ENCODE assay signal across 8 cellular contexts in the genomic region with DNA sequence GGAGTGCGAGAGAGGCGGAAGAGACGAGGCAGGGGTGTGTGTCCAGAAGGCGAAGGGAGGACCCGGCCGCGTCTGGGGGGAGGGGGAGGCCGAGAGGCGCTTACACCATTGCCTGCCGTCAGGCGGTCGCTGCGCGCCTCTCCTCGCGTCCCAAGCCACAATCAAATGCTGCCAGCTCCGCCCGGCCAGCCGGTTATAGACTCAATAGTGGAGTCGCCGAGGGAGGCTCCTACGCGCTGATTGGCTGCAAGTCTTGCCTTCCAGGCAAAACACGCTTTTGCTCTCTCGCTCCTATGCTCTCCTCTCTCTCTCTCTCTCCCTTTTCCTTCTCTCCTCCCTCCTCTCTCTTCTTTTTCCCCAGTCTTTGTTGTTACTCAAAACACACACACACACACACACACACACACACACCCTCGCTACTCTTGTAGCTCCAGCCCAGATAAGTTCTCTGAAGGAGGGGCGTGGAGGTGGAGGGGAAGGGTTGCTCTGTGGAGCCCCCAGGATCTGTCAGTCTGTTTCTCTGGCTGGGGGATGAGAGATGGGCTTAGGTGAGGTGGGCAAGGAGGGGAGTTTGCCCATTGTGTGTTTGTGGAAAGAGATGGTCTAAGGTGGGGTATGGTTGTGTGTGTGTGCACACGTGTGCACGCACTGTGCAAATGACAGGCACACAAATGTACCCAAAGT. TPM values are rescaled to one million over a fixed set of nuclear protein-coding genes. Genes with fewer than 3 reads are reported as not detected.
DNase-seq lines count a peak whose midpoint lies in the region; ATAC-seq and TF ChIP-seq lines count a peak whose summit lies in the region.

A gene (minus strand): TSS at position 170 of the 684 bp plus-strand sequence. CDS start 226 bp downstream, outside the sequence.

- no peaks in the 10 kb centered on the region for H3K9me3 Mint-ChIP-seq in stimulated activated memory B cell treated with anti-CD40 and anti-IgM and Interleukin-4, amounts not matched to agents 10 μg/mL and 1 μg/mL and 100 μg/mL, for 72 hours

- TF ChIP-seq CTCF in BE2C (IDR thresholded peaks at IDR 0.05; ENCODE audit: low read depth, low read length) (no peak), cardiac fibroblast (IDR thresholded peaks at IDR 0.05; ENCODE audit: low read depth, low read length) (no peak)

- H3K36me3 Mint-ChIP-seq in stimulated activated memory B cell treated with anti-CD40 and anti-IgM and Interleukin-4, amounts not matched to agents 10 μg/mL and 1 μg/mL and 100 μg/mL, for 72 hours, result no peaks in the 10 kb centered on the region

- CTCF ChIA-PET in HEK293T (lab: Yijun Ruan, JAX), result interaction anchor here (0.6 to 5.7 kb wide), 13 partner anchors 43 to 244 kb away, joined by 3 to 72 read pairs (median 5); no protein-coding TSS in a partner anchor

- ATAC-seq in stimulated activated memory B cell treated with anti-CD40 and anti-IgM and Interleukin-4, amounts not matched to agents 10 μg/mL and 1 μg/mL and 100 μg/mL, for 72 hours, result no peak

- DNase-seq in BE2C, result peak; percentile 82
- DNase-seq in HEK293T (ENCODE audit: extremely low spot score), result peak; percentile 78
- DNase-seq in OCI-M1 (lab: John Stamatoyannopoulos, UW), result peak; percentile 63
- DNase-seq in cardiac fibroblast (ENCODE audit: low read depth in 2 of 2), result peak; percentile 73 to 81
- peak; percentile 19 for DNase-seq in kidney glomerular epithelial cell (lab: John Stamatoyannopoulos, UW)
- DNase-seq in HuH-7.5 (ENCODE audit: low spot score), result no peak
- DNase-seq in OCI-M2 (lab: John Stamatoyannopoulos, UW; ENCODE audit: unreplicated experiment), result no peak

- peak within 1 kb of the TSS; percentile 52 for H3K27ac Mint-ChIP-seq in stimulated activated memory B cell treated with anti-CD40 and anti-IgM and Interleukin-4, amounts not matched to agents 10 μg/mL and 1 μg/mL and 100 μg/mL, for 72 hours

- peaks cover 65% of the 10 kb centered on the region for H3K27me3 ChIP-seq in BE2C

- POLR2A ChIA-PET in HEK293T (lab: Yijun Ruan, JAX), result interaction anchor here (0.8 to 1.5 kb wide), 4 partner anchors 19 to 81 kb away, joined by 3 to 4 read pairs (median 4); no protein-coding TSS in a partner anchor

- H3K4me1 Mint-ChIP-seq in stimulated activated memory B cell treated with anti-CD40 and anti-IgM and Interleukin-4, amounts not matched to agents 10 μg/mL and 1 μg/mL and 100 μg/mL, for 72 hours, result peaks cover 29% of the 10 kb centered on the region

- no peaks in the 10 kb centered on the region for H3K36me3 ChIP-seq in BE2C

- peak within 1 kb of the TSS; percentile 75 for H3K4me3 Mint-ChIP-seq in stimulated activated memory B cell treated with anti-CD40 and anti-IgM and Interleukin-4, amounts not matched to agents 10 μg/mL and 1 μg/mL and 100 μg/mL, for 72 hours

- no peaks in the 10 kb centered on the region for H3K4me1 ChIP-seq in BE2C

- H3K27me3 Mint-ChIP-seq in stimulated activated memory B cell treated with anti-CD40 and anti-IgM and Interleukin-4, amounts not matched to agents 10 μg/mL and 1 μg/mL and 100 μg/mL, for 72 hours, result peaks cover 94% of the 10 kb centered on the region

- H3K4me3 ChIP-seq in BE2C (ENCODE audit: low read depth, low read length) (no peak within 1 kb of the TSS), cardiac fibroblast (replicated peaks in 1 of 2; ENCODE audit: low read depth in 2 of 2, low read length in 2 of 2) (peak within 1 kb of the TSS; percentile 11 to 18)

- no peaks in the 10 kb centered on the region for H3K9me3 ChIP-seq in BE2C

TF ChIP-seq in HEK293T, 16 proteins besides CTCF, POLR2A, EP300 and RAD21:
- no peak for TF ChIP-seq HDGF (IDR thresholded peaks at IDR 0.05; ENCODE audit: borderline replicate concordance)
- TF ChIP-seq BHLHE40 (IDR thresholded peaks at IDR 0.05; ENCODE audit: borderline replicate concordance), result no peak
- no peak for TF ChIP-seq LEF1 (IDR thresholded peaks at IDR 0.05; ENCODE audit: borderline replicate concordance)
- no peak for TF ChIP-seq SP1 (IDR thresholded peaks at IDR 0.05)
- TF ChIP-seq FOXK2 (IDR thresholded peaks at IDR 0.05), result no peak
- no peak for TF ChIP-seq NFRKB (IDR thresholded peaks at IDR 0.05)
- TF ChIP-seq, protein P1, sequence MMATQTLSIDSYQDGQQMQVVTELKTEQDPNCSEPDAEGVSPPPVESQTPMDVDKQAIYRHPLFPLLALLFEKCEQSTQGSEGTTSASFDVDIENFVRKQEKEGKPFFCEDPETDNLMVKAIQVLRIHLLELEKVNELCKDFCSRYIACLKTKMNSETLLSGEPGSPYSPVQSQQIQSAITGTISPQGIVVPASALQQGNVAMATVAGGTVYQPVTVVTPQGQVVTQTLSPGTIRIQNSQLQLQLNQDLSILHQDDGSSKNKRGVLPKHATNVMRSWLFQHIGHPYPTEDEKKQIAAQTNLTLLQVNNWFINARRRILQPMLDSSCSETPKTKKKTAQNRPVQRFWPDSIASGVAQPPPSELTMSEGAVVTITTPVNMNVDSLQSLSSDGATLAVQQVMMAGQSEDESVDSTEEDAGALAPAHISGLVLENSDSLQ (IDR thresholded peaks at IDR 0.05), result no peak
- no peak; the same call in 1 of the 2 replicates for TF ChIP-seq L3MBTL2 (conservative IDR thresholded peaks at IDR 0.05)

RNA-seq across cellular contexts. Expression of the gene that starts here (rescaled TPM):
- not detected for polyA plus RNA-seq in BE2C (2012; ENCODE audit: insufficient read depth, insufficient read length, low read depth)

Comparison
In these comparisons a context has a peak if more than half of its experiments do, and no peak if none do; other contexts are left out.
1. DNase-seq: peak in BE2C (single experiment), HEK293T (single experiment), OCI-M1 (single experiment), cardiac fibroblast (2 of 2) and kidney glomerular epithelial cell (single experiment); none in HuH-7.5 (single experiment) and OCI-M2 (single experiment).